9 cellular contexts compared by ENCODE assay signal in genomic region chr4:27684501-27685077, GRCh38.
DNase-seq lines count a peak whose midpoint lies in the region; ATAC-seq and TF ChIP-seq lines count a peak whose summit lies in the region.
"Had no signal": no experiment of that assay in that cellular context is flagged by ENCODE, and none has a peak within 500 bp of the region (broad histone marks: within the 10 kb centered on the region; RNA-seq: fewer than 3 reads in every experiment).

No MANE protein-coding gene starts in this region.

- intact Hi-C loops in Panc1 (cut with micrococcal nuclease; ENCODE audit: unreplicated experiment) = no loop called here

- ATAC-seq in GM23338 = peak; percentile 98
- peak; percentile 76; the same call in 1 of the 2 replicates for ATAC-seq in Panc1
- ATAC-seq in GM21528 (IDR thresholded peaks at IDR 0.05; ENCODE audit: low FRiP score, unreplicated experiment) = no peak

- H4K20me1 ChIP-seq in GM23338 (replicated peaks; ENCODE audit: insufficient read depth) (no peaks in the 10 kb centered on the region), KMS-11 (ENCODE audit: insufficient read depth) (no peaks in the 10 kb centered on the region)

- no peaks in the 10 kb centered on the region for H3K9me3 ChIP-seq in Panc1 (ENCODE audit: control insufficient read depth, insufficient read depth, low read depth, low read length)

- no peak overlapping the region for H3K4me2 ChIP-seq in GM23338
- no peak overlapping the region for H3K4me2 ChIP-seq in KMS-11

- POLR2A ChIA-PET in Panc1 (lab: Charles Lee) = no interaction called here

- H3K27me3 ChIP-seq in GM23338 (ENCODE audit: insufficient read depth) = no peaks in the 10 kb centered on the region
- no peaks in the 10 kb centered on the region for H3K27me3 ChIP-seq in KMS-11 (ENCODE audit: insufficient read depth, low read depth)
- H3K27me3 ChIP-seq in Panc1 (ENCODE audit: control insufficient read depth, insufficient read depth, low read length) = no peaks in the 10 kb centered on the region

- H3K4me3 ChIP-seq in GM23338 = no peak overlapping the region
- no peak overlapping the region for H3K4me3 ChIP-seq in KMS-11 (IDR thresholded peaks at IDR 0.05; ENCODE audit: insufficient read depth, low read depth, low read length)
- H3K4me3 ChIP-seq in Panc1 (ENCODE audit: low read depth in 2 of 2, low read length in 2 of 2) = no peak overlapping the region

- H3K4me3 Mint-ChIP-seq in GM23338 = no peak overlapping the region
- H3K4me3 Mint-ChIP-seq: central memory CD8-positive, alpha-beta T cell had no signal

- no peaks in the 10 kb centered on the region for H3K36me3 Mint-ChIP-seq in GM23338 (ENCODE audit: low read depth)

- in situ Hi-C loops in Panc1 (cut with HindIII; ENCODE audit: low pct_unique_long_range_greater_than_20kb, low sequenced_read_pairs) = no loop called here

- H3K4me1 ChIP-seq in GM23338 (ENCODE audit: insufficient read depth) (no peaks in the 10 kb centered on the region), KMS-11 (ENCODE audit: low read depth, poor library complexity, severe bottlenecking) (no peaks in the 10 kb centered on the region), Panc1 (ENCODE audit: control insufficient read depth, insufficient read depth, low read length) (no peaks in the 10 kb centered on the region)

- no peaks in the 10 kb centered on the region for H3K9me2 ChIP-seq in GM23338 (ENCODE audit: insufficient read depth)

- no peaks in the 10 kb centered on the region for H3F3A ChIP-seq in GM23338 (replicated peaks; ENCODE audit: low read depth)

- TF ChIP-seq CTCF in GM23338 (conservative IDR thresholded peaks at IDR 0.05; ENCODE audit: low read depth in 2 of 2) (peak; percentile 79 to 95), KMS-11 (conservative IDR thresholded peaks at IDR 0.05; ENCODE audit: low read depth, low read length) (0 out of 2 replicates have a peak, but pooled peaks have one; percentile 30), Panc1 (IDR thresholded peaks at IDR 0.05) (peak; percentile 78)

- CTCF ChIA-PET in Panc1 (lab: Charles Lee) = interaction anchor here (0.6 kb wide), 1 partner anchor 258 kb away, joined by 3 read pairs; no protein-coding TSS in a partner anchor

- H3K27ac Mint-ChIP-seq in GM23338 = no peak overlapping the region

- peaks cover under 1% of the 10 kb centered on the region for H3K27me3 Mint-ChIP-seq in GM23338 (ENCODE audit: insufficient read depth, low read depth, poor library complexity)
- H3K27me3 Mint-ChIP-seq: central memory CD8-positive, alpha-beta T cell had no signal

- H3K27ac ChIP-seq in GM23338 (ENCODE audit: low read depth) (no peak overlapping the region), KMS-11 (no peak overlapping the region), Panc1 (ENCODE audit: low read length) (no peak overlapping the region)

- H3K9ac ChIP-seq in KMS-11 = no peak overlapping the region

- peaks cover 2% of the 10 kb centered on the region for H3K4me1 Mint-ChIP-seq in GM23338
- H3K4me1 Mint-ChIP-seq: central memory CD8-positive, alpha-beta T cell had no signal

- H3K9me3 Mint-ChIP-seq in GM23338 = no peaks in the 10 kb centered on the region

- DNase-seq in SIG-M5 treated with dmso at 0.1 percent for 504 hours (lab: John Stamatoyannopoulos, UW; ENCODE audit: unreplicated experiment) = peak; percentile 64
- no peak for DNase-seq in SIG-M5 (lab: John Stamatoyannopoulos, UW)
- DNase-seq in GM23338 (ENCODE audit: low spot score) = peak; percentile 85
- peak; percentile 10 for DNase-seq in Panc1 (ENCODE audit: low read depth, low spot score)
- peak; percentile 66 for DNase-seq in ecto neural progenitor cell (ENCODE audit: low spot score)
- peak; percentile 54 for DNase-seq in midbrain (lab: John Stamatoyannopoulos, UW)

- H3K36me3 ChIP-seq in GM23338 (ENCODE audit: insufficient read depth) (no peaks in the 10 kb centered on the region), KMS-11 (ENCODE audit: insufficient read depth) (no peaks in the 10 kb centered on the region), Panc1 (ENCODE audit: control insufficient read depth, insufficient read depth, low read length) (no peaks in the 10 kb centered on the region)

- no peaks in the 10 kb centered on the region for H3K79me2 ChIP-seq in GM23338 (replicated peaks; ENCODE audit: insufficient read depth)
- no peaks in the 10 kb centered on the region for H3K79me2 ChIP-seq in KMS-11 (ENCODE audit: insufficient read depth, low read depth)

- H2AFZ ChIP-seq in GM23338 (peak overlapping the region; percentile 9; the same call in 1 of the 2 replicates), KMS-11 (ENCODE audit: low read depth) (no peak overlapping the region)

- BruUV-seq in Panc1 (replicated peaks; lab: Mats Ljungman, UMichigan) = no TSS peak

TF ChIP-seq in GM23338, 12 proteins besides CTCF, POLR2A, EP300 and RAD21 (continues in another document):
- TF ChIP-seq REST (IDR thresholded peaks at IDR 0.05; ENCODE audit: unreplicated experiment) (no peak), ETS1 (IDR thresholded peaks at IDR 0.05) (no peak)

Comparison
In these comparisons a context has a peak if more than half of its experiments do, and no peak if none do; other contexts are left out.
1. CTCF ChIP-seq: peak in every context shown above with its lines; median percentile 87 in GM23338; 78 in Panc1; 30 in KMS-11.